In genomic region chr6:157235600-157236039, GRCh38 we compare ENCODE assay signal across 8 cellular contexts.
DNase-seq lines count a peak whose midpoint lies in the region; ATAC-seq and TF ChIP-seq lines count a peak whose summit lies in the region.

No MANE protein-coding gene starts in this region.

- peak overlapping the region; percentile 44 for H3K4me3 ChIP-seq in epithelial cell of esophagus (ENCODE audit: low read length)

- peak overlapping the region; percentile 20 for H3K27ac Mint-ChIP-seq in memory B cell

- ATAC-seq in memory B cell (ENCODE audit: low read depth): peak; percentile 82
- ATAC-seq in HG03196 (IDR thresholded peaks at IDR 0.05; ENCODE audit: unreplicated experiment): no peak
- ATAC-seq in GM21619 (IDR thresholded peaks at IDR 0.05; ENCODE audit: unreplicated experiment): no peak

- DNase-seq in DMS53 (lab: John Stamatoyannopoulos, UW) (peak; percentile 85), HT-29 (ENCODE audit: low spot score) (peak; percentile 6), epithelial cell of esophagus (ENCODE audit: low read depth) (peak; percentile 56), memory B cell (ENCODE audit: low spot score in 2 of 2) (no peak)
- DNase-seq in activated CD8-positive, alpha-beta memory T cell treated with anti-CD3 and anti-CD28 coated beads, Interleukin-2, amount 50 U/mL, for 48 hours: peak; percentile 72
- peak; percentile 63 for DNase-seq in stimulated activated CD8-positive, alpha-beta memory T cell treated with anti-CD3 and anti-CD28 coated beads, Interleukin-4, amount 100 ng/mL, for 48 hours

- H3K36me3 Mint-ChIP-seq in memory B cell: no peaks in the 10 kb centered on the region

- TF ChIP-seq CTCF in epithelial cell of esophagus (IDR thresholded peaks at IDR 0.05; ENCODE audit: insufficient read depth, low read depth, low read length, missing control alignments): peak; percentile 59

- peaks cover 3% of the 10 kb centered on the region for H3K9me3 Mint-ChIP-seq in memory B cell

- peaks cover 38% of the 10 kb centered on the region for H3K27me3 Mint-ChIP-seq in memory B cell

- H3K4me3 Mint-ChIP-seq in memory B cell: peak overlapping the region; percentile 88

- H3K4me1 Mint-ChIP-seq in memory B cell: peaks cover 19% of the 10 kb centered on the region

Comparison
In these comparisons a context has a peak if more than half of its experiments do, and no peak if none do; other contexts are left out.
1. DNase-seq: peak in DMS53 (single experiment), HT-29 (single experiment), activated CD8-positive, alpha-beta memory T cell treated with anti-CD3 and anti-CD28 coated beads, Interleukin-2, amount 50 U/mL, for 48 hours (single experiment), epithelial cell of esophagus (single experiment) and stimulated activated CD8-positive, alpha-beta memory T cell treated with anti-CD3 and anti-CD28 coated beads, Interleukin-4, amount 100 ng/mL, for 48 hours (single experiment); none in memory B cell (0 of 2).